10 cellular contexts compared by ENCODE assay signal in the genomic region with DNA sequence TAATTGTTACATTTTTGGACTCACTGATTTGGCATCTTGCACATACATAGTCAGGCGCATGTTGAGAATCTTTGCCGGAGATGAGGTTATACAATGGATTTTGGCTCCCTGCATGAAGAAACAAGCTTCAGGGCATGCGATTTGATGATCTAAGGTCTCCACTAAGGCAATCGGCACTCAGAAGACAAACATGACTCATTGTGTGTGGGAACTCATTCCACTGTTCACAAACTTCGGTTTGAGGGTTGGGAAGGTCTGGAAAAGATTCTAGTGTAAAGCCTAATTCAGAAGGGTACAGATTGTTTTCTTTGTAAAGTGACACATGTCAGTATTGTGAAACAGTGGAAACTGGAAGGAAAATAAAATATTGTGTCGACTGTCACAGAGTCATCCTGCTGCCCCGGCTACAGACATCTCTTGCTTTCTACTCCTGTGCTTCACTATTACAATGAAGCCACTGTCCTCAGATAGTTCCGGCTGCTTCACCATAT.
A peak's percentile ranks its signal among the peaks of the same experiment; 100 is the strongest.
DNase-seq lines count a peak whose midpoint lies in the region; ATAC-seq and TF ChIP-seq lines count a peak whose summit lies in the region.
"Had no signal": no experiment of that assay in that cellular context is flagged by ENCODE, and none has a peak within 500 bp of the region (broad histone marks: within the 10 kb centered on the region; RNA-seq: fewer than 3 reads in every experiment).

No MANE protein-coding gene starts in this region.

- no peak for TF ChIP-seq EP300 in stomach (IDR thresholded peaks at IDR 0.05)

- CTCF ChIA-PET in PC-3 (lab: Charles Lee): interaction anchor here (1.0 to 1.7 kb wide), 2 partner anchors 23 to 29 kb away, joined by 4 to 10 read pairs; no protein-coding TSS in a partner anchor

- no peaks in the 10 kb centered on the region for H3K9me3 Mint-ChIP-seq in neural crest cell

- no peak for TF ChIP-seq POLR2A in stomach (IDR thresholded peaks at IDR 0.05)

- H3K9ac ChIP-seq in PC-3 (ENCODE audit: low read length): peak overlapping the region; percentile 94

- H3K4me1 ChIP-seq in PC-3 (ENCODE audit: insufficient read depth, low read length) (peaks cover 65% of the 10 kb centered on the region), stomach (peaks cover 0 to 4% (median 0%) of the 10 kb centered on the region in 4 donors)

- H3K4me2 ChIP-seq in PC-3 (ENCODE audit: low read length): peak overlapping the region; percentile 64

- H3K79me2 ChIP-seq in PC-3 (ENCODE audit: low read length): peaks cover 10% of the 10 kb centered on the region; the same call in 1 of the 2 replicates

- no peak overlapping the region for H2AFZ ChIP-seq in PC-3 (ENCODE audit: low read length)

- no peaks in the 10 kb centered on the region for H3K9me2 ChIP-seq in PC-3 (replicated peaks; ENCODE audit: low read length)

- no peak overlapping the region for H3K27ac Mint-ChIP-seq in neural crest cell (ENCODE audit: unreplicated experiment)

- H3K36me3 Mint-ChIP-seq in neural crest cell (ENCODE audit: low read depth): no peaks in the 10 kb centered on the region

- no peak for TF ChIP-seq CTCF in PC-3 (conservative IDR thresholded peaks at IDR 0.05; ENCODE audit: low read depth, low read length)
- no peak for TF ChIP-seq CTCF in epithelial cell of proximal tubule (conservative IDR thresholded peaks at IDR 0.05; ENCODE audit: low read depth, low read length)
- no peak for TF ChIP-seq CTCF in neural crest cell (conservative IDR thresholded peaks at IDR 0.05)
- TF ChIP-seq CTCF in stomach (IDR thresholded peaks at IDR 0.05): no peak

- POLR2A ChIA-PET in PC-3 (lab: Charles Lee; ENCODE audit: unreplicated experiment): interaction anchor here (0.6 to 1.4 kb wide), 3 partner anchors 26 to 64 kb away, joined by 3 to 5 read pairs (median 5); no protein-coding TSS in a partner anchor

- H3K9me3 ChIP-seq in PC-3 (ENCODE audit: low read length): no peaks in the 10 kb centered on the region
- H3K9me3 ChIP-seq in stomach: no peaks in the 10 kb centered on the region

- H3K4me3 ChIP-seq in PC-3 (ENCODE audit: low read length) (no peak overlapping the region; the same call in 1 of the 2 replicates), epithelial cell of proximal tubule (ENCODE audit: low read depth, low read length) (no peak overlapping the region), stomach (no peak overlapping the region)

- 41 to 54% (median 47%) methylated on average over 8 of the region's 8 CpGs for WGBS in stomach, 5 donors

- H3K27ac ChIP-seq in PC-3 (ENCODE audit: low read length) (peak overlapping the region; percentile 99), stomach (peak overlapping the region in 1 of 5 donors; percentile 32)

- H3K27me3 ChIP-seq in PC-3 (ENCODE audit: low read length) (no peaks in the 10 kb centered on the region), stomach (peaks cover 0 to 8% (median 0%) of the 10 kb centered on the region in 3 donors)

- peaks cover 28% of the 10 kb centered on the region for H3F3A ChIP-seq in PC-3 (ENCODE audit: low read length, unreplicated experiment)

- DNase-seq in AG20443 (ENCODE audit: low spot score) (peak; percentile 88), PC-3 (peak; percentile 99), epithelial cell of proximal tubule (ENCODE audit: low read depth) (peak; percentile 100), neural crest cell (ENCODE audit: low read depth, low spot score) (no peak), NCI-H2227 (lab: John Stamatoyannopoulos, UW; ENCODE audit: unreplicated experiment) (no peak), stomach (no peak)
- DNase-seq in activated CD4-positive, CD25-positive, alpha-beta regulatory T cell (lab: John Stamatoyannopoulos, UW): no peak
- DNase-seq: activated CD8-positive, alpha-beta memory T cell treated with anti-CD3 and anti-CD28 coated beads, Interleukin-2, amount 50 U/mL, for 48 hours; OCI-M1 had no signal

- H3K27me3 Mint-ChIP-seq in neural crest cell (ENCODE audit: low read depth): no peaks in the 10 kb centered on the region

- intact Hi-C loops in PC-3 (cut with micrococcal nuclease): loop anchor here (1.0 kb wide), 5 partner anchors 18 to 193 kb away; partner anchors contain the start of gene HMGA2
- intact Hi-C loops in stomach (cut with DNase I; ENCODE audit: low total_unique reads): no loop called here

- H3K36me3 ChIP-seq in PC-3 (ENCODE audit: low read depth, low read length): no peaks in the 10 kb centered on the region
- H3K36me3 ChIP-seq in stomach: no peaks in the 10 kb centered on the region

- no TSS peak for BruUV-seq in PC-3 (replicated peaks; lab: Mats Ljungman, UMichigan)

- H4K20me1 ChIP-seq in PC-3 (ENCODE audit: low read length): no peaks in the 10 kb centered on the region

- peak; percentile 49 for ATAC-seq in PC-3
- ATAC-seq in HG03442 (IDR thresholded peaks at IDR 0.05; ENCODE audit: unreplicated experiment): no peak

- H3K4me3 Mint-ChIP-seq in neural crest cell: peak overlapping the region; percentile 0

- H3K4me1 Mint-ChIP-seq in neural crest cell: peaks cover 15% of the 10 kb centered on the region

Comparison
In these comparisons a context has a peak if more than half of its experiments do, and no peak if none do; other contexts are left out.
1. DNase-seq: peak in AG20443 (single experiment), PC-3 (single experiment) and epithelial cell of proximal tubule (single experiment); none in neural crest cell (single experiment), activated CD4-positive, CD25-positive, alpha-beta regulatory T cell (0 of 4), NCI-H2227 (single experiment) and stomach (single experiment).